8 cellular contexts compared by ENCODE assay signal in the genomic region with DNA sequence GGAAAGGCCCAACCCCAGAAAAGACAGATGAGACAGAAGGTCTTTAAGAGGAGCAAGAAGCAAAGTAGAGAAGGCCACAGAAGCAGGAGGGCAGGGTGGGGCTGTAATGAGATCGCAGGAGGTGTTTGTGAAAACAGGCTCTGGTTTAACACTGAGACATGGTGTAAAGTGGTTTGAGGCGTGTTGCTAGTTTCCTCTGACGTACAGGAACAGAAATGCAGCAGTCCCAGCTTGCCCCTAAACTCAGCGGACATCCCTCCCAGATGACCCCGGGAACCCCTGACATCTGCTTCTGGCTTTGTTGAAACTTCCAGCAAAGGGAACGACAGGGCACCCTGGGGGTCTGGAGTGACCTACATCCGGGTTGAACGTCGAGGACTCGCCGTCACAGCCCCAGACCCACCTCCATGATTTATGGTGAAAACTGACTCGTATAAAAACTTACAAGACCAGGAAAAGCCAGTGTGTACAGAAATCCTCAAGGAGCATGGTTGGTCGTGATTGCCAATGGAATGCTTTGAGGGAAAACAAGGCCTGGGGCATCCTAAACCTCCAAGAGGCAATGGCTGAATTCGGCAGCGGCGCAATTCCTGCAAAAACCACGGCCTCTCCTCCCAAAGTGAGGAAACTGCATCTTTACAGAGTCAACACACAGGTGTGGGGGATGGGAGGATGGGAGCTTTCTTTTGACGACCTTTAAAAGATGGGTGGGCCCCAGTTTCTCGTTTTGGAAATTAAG. TPM values are rescaled to one million over a fixed set of nuclear protein-coding genes. Genes with fewer than 3 reads are reported as not detected.
DNase-seq lines count a peak whose midpoint lies in the region; ATAC-seq, FAIRE-seq and TF ChIP-seq lines count a peak whose summit lies in the region.

No MANE protein-coding gene starts in this region.

- H3K4me2 ChIP-seq in HepG2 (ENCODE audit: low read depth, low read length) = no peak overlapping the region

- TF ChIP-seq RAD21 in HepG2 (CRISPR knock-in tag; IDR thresholded peaks at IDR 0.05) = no peak

- peaks cover 11 to 28% of the 10 kb centered on the region in 2 experiments for H3K36me3 ChIP-seq in HepG2 (replicated peaks in 1 of 2; ENCODE audit: control insufficient read depth in 1 of 2, insufficient read depth in 2 of 2, low read length in 2 of 2)

- H3K4me1 ChIP-seq in HepG2 (ENCODE audit: insufficient read depth, low read length) = peaks cover 64% of the 10 kb centered on the region

- H2AFZ ChIP-seq in HepG2 (ENCODE audit: low read length) = no peak overlapping the region

- peaks cover 85 to 92% (median 87%) of the 10 kb centered on the region in 3 donors for H3K4me1 Mint-ChIP-seq in T-cell
- peaks cover 87% of the 10 kb centered on the region for H3K4me1 Mint-ChIP-seq in activated naive CD8-positive, alpha-beta T cell treated with anti-CD3 and anti-CD28 coated beads, Interleukin-2, amount 50 U/mL, for 24 hours
- peaks cover 82% of the 10 kb centered on the region for H3K4me1 Mint-ChIP-seq in stimulated activated effector memory CD8-positive, alpha-beta T cell treated with anti-CD3 and anti-CD28 coated beads, Interleukin-12 subunit alpha, Interleukin-12 subunit beta, amount 100 ng/mL, for 72 hours

- BruUV-seq in HepG2 (replicated peaks; lab: Mats Ljungman, UMichigan) = no TSS peak

- ATAC-seq in T-cell (replicated peaks in 1 of 4) (peak; percentile 91 to 96 (median 93)), HepG2 (no peak)
- peak; percentile 97 for ATAC-seq in activated naive CD8-positive, alpha-beta T cell treated with anti-CD3 and anti-CD28 coated beads, Interleukin-2, amount 50 U/mL, for 24 hours
- ATAC-seq in stimulated activated effector memory CD8-positive, alpha-beta T cell treated with anti-CD3 and anti-CD28 coated beads, Interleukin-12 subunit alpha, Interleukin-12 subunit beta, amount 100 ng/mL, for 72 hours = peak; percentile 98

- no peak overlapping the region for H3K9ac ChIP-seq in HepG2 (ENCODE audit: insufficient read depth, low read depth, low read length)

- DNase-seq in T-cell = peak; percentile 45 to 94 (median 82)
- peak; percentile 53 for DNase-seq in activated naive CD8-positive, alpha-beta T cell treated with anti-CD3 and anti-CD28 coated beads, Interleukin-2, amount 50 U/mL, for 24 hours
- no peak for DNase-seq in HepG2 (ENCODE audit: low spot score)
- peak; percentile 40 to 79 for DNase-seq in stimulated activated effector memory CD8-positive, alpha-beta T cell treated with anti-CD3 and anti-CD28 coated beads, Interleukin-12 subunit alpha, Interleukin-12 subunit beta, amount 100 ng/mL, for 72 hours (ENCODE audit: low spot score in 2 of 2)
- no peak for DNase-seq in NCI-H1930 (lab: John Stamatoyannopoulos, UW)
- DNase-seq in UCSD-AML1 (lab: John Stamatoyannopoulos, UW; ENCODE audit: unreplicated experiment) = no peak
- no peak for DNase-seq in HCEC 1CT
- no peak for DNase-seq in DMS53 treated with DMSO at 0.1 percent for 48 hours (lab: John Stamatoyannopoulos, UW; ENCODE audit: unreplicated experiment)

- H3K79me2 ChIP-seq in HepG2 (ENCODE audit: insufficient read depth, low read length) = peaks cover 76% of the 10 kb centered on the region

- H3K27me3 Mint-ChIP-seq in T-cell = no peaks in the 10 kb centered on the region
- no peaks in the 10 kb centered on the region for H3K27me3 Mint-ChIP-seq in activated naive CD8-positive, alpha-beta T cell treated with anti-CD3 and anti-CD28 coated beads, Interleukin-2, amount 50 U/mL, for 24 hours

- WGBS in HepG2 (ENCODE audit: low lambda C conversion rate) = 94% methylated on average over 19 of the region's 19 CpGs

- no peak for TF ChIP-seq POLR2A in HepG2 (IDR thresholded peaks at IDR 0.05; ENCODE audit: insufficient read depth in 1 of 2, low read depth in 2 of 2, low read length in 2 of 2)

- TF ChIP-seq EP300 in HepG2 (IDR thresholded peaks at IDR 0.05; ENCODE audit: low read depth in 2 of 2, low read length in 2 of 2) (no peak), HepG2 (CRISPR knock-in tag; IDR thresholded peaks at IDR 0.05; ENCODE audit: borderline replicate concordance) (no peak)

- in situ Hi-C loops in HepG2 (cut with HindIII; ENCODE audit: extremely low pct_ligation_motif_present, low pct_unique_long_range_greater_than_20kb) = no loop called here

- no peak for FAIRE-seq in HepG2 (lab: Jason Lieb, UNC)

- peaks cover 13% of the 10 kb centered on the region; the same call in 1 of the 2 replicates for H4K20me1 ChIP-seq in HepG2 (ENCODE audit: insufficient read depth, low read length)

- no peaks in the 10 kb centered on the region for H3K27me3 ChIP-seq in HepG2 (ENCODE audit: control insufficient read depth in 1 of 2, insufficient read depth in 2 of 2, low read length in 2 of 2)

- H3K36me3 Mint-ChIP-seq in T-cell = peaks cover 24% of the 10 kb centered on the region
- peaks cover 33% of the 10 kb centered on the region for H3K36me3 Mint-ChIP-seq in activated naive CD8-positive, alpha-beta T cell treated with anti-CD3 and anti-CD28 coated beads, Interleukin-2, amount 50 U/mL, for 24 hours (ENCODE audit: low read depth)
- H3K36me3 Mint-ChIP-seq in stimulated activated effector memory CD8-positive, alpha-beta T cell treated with anti-CD3 and anti-CD28 coated beads, Interleukin-12 subunit alpha, Interleukin-12 subunit beta, amount 100 ng/mL, for 72 hours = peaks cover 93% of the 10 kb centered on the region

- H3K9me3 Mint-ChIP-seq in T-cell = peaks cover 0 to 4% (median 0%) of the 10 kb centered on the region in 3 donors
- H3K9me3 Mint-ChIP-seq in activated naive CD8-positive, alpha-beta T cell treated with anti-CD3 and anti-CD28 coated beads, Interleukin-2, amount 50 U/mL, for 24 hours = peaks cover 9% of the 10 kb centered on the region
- no peaks in the 10 kb centered on the region for H3K9me3 Mint-ChIP-seq in stimulated activated effector memory CD8-positive, alpha-beta T cell treated with anti-CD3 and anti-CD28 coated beads, Interleukin-12 subunit alpha, Interleukin-12 subunit beta, amount 100 ng/mL, for 72 hours

- H3K4me3 ChIP-seq in HepG2 (replicated peaks in 1 of 3; ENCODE audit: insufficient read depth in 1 of 3, low read depth in 2 of 3, low read length in 3 of 3) = no peak overlapping the region

- H3K27ac ChIP-seq in HepG2 (ENCODE audit: extremely low read length, insufficient read depth, low read length) = peak overlapping the region; percentile 15

- H3K4me3 Mint-ChIP-seq in T-cell = peak overlapping the region; percentile 73 to 83 (median 79)
- H3K4me3 Mint-ChIP-seq in activated naive CD8-positive, alpha-beta T cell treated with anti-CD3 and anti-CD28 coated beads, Interleukin-2, amount 50 U/mL, for 24 hours = peak overlapping the region; percentile 76
- H3K4me3 Mint-ChIP-seq in stimulated activated effector memory CD8-positive, alpha-beta T cell treated with anti-CD3 and anti-CD28 coated beads, Interleukin-12 subunit alpha, Interleukin-12 subunit beta, amount 100 ng/mL, for 72 hours = peak overlapping the region; percentile 71

- intact Hi-C loops in HepG2 (cut with micrococcal nuclease; ENCODE audit: unreplicated experiment) = no loop called here

- peak overlapping the region; percentile 87 to 90 for H3K27ac Mint-ChIP-seq in T-cell
- H3K27ac Mint-ChIP-seq in activated naive CD8-positive, alpha-beta T cell treated with anti-CD3 and anti-CD28 coated beads, Interleukin-2, amount 50 U/mL, for 24 hours = peak overlapping the region; percentile 87
- H3K27ac Mint-ChIP-seq in stimulated activated effector memory CD8-positive, alpha-beta T cell treated with anti-CD3 and anti-CD28 coated beads, Interleukin-12 subunit alpha, Interleukin-12 subunit beta, amount 100 ng/mL, for 72 hours = peak overlapping the region; percentile 90

- TF ChIP-seq CTCF in HepG2 (CRISPR knock-in tag; IDR thresholded peaks at IDR 0.05) = no peak

- CTCF ChIA-PET in T-cell (lab: Charles Lee) = interaction anchor here (0.5 to 1.3 kb wide), 10 partner anchors 15 to 207 kb away, joined by 3 to 6 read pairs (median 3); no protein-coding TSS in a partner anchor
- CTCF ChIA-PET in HepG2 (lab: Yijun Ruan, JAX; ENCODE audit: low intra/inter-chr PET ratio, low total read pairs) = no interaction called here

- peaks cover 13% of the 10 kb centered on the region for H3K9me3 ChIP-seq in HepG2 (ENCODE audit: low read length)

- POLR2A ChIA-PET in T-cell (lab: Charles Lee) = interaction anchor here in 1 of 2 donors (0.6 to 2.7 kb wide), 8 partner anchors 8 to 182 kb away, joined by 3 to 15 read pairs (median 6); a partner anchor contains a TSS
- POLR2A ChIA-PET in HepG2 (lab: Yijun Ruan, JAX) = interaction anchor here (1.4 kb wide), 1 partner anchor 15 kb away, joined by 6 read pairs; no protein-coding TSS in a partner anchor

TF ChIP-seq in HepG2, 621 proteins besides CTCF, POLR2A, EP300 and RAD21 (continues in another document):
- TF ChIP-seq ZBTB38 (CRISPR knock-in tag; IDR thresholded peaks at IDR 0.05) = 0 out of 2 replicates have a peak, but pooled peaks have one; percentile 21

RNA-seq across cellular contexts. Expression of a gene that starts 25.8 kb away (rescaled TPM):
- total RNA-seq in T-cell = 100 to 1,000 TPM; 150 to 256 (median 161) TPM
- 141 and 186 TPM in 2 replicates for total RNA-seq in HepG2 (2016; rRNA removed; fragmentation: Illumina TruSeq; extraction: Trizol)
- 30.0 and 32.3 TPM in 2 replicates for total RNA-seq in HepG2 (2016; cell fraction: cytosol; rRNA removed; fragmentation: Illumina TruSeq; extraction: Trizol; ENCODE audit: low read depth)
- 139 and 174 TPM in 2 replicates for total RNA-seq in HepG2 (2016; cell fraction: insoluble cytoplasmic fraction; rRNA removed; fragmentation: Illumina TruSeq; extraction: Trizol)
- total RNA-seq in HepG2 (2016; cell fraction: membrane; rRNA removed; fragmentation: Illumina TruSeq; extraction: Trizol) = 118 and 119 TPM in 2 replicates
- 60.6 and 72.1 TPM in 2 replicates for total RNA-seq in HepG2 (2016; cell fraction: nucleus; rRNA removed; fragmentation: Illumina TruSeq; extraction: Trizol)
- 80.1 and 95.5 TPM in 2 replicates for polyA plus RNA-seq in HepG2 (2011; rRNA removed)
- polyA plus RNA-seq in HepG2 (2011; cell fraction: cytosol; rRNA removed) = 121 and 137 TPM in 2 replicates
- 61.9 and 67.8 TPM in 2 replicates for polyA plus RNA-seq in HepG2 (2011; cell fraction: nucleus; rRNA removed)
- 113 and 128 TPM in 2 replicates for polyA plus RNA-seq in HepG2 (2012)
- polyA plus RNA-seq in HepG2 (2016; cell fraction: cytosol; fragmentation: Illumina TruSeq; extraction: Trizol; ENCODE audit: low read depth) = 48.2 and 51.8 TPM in 2 replicates
- 322 and 369 TPM in 2 replicates for polyA plus RNA-seq in HepG2 (2016; cell fraction: insoluble cytoplasmic fraction; fragmentation: Illumina TruSeq; extraction: Trizol; ENCODE audit: low read depth)
- 139 and 153 TPM in 2 replicates for polyA plus RNA-seq in HepG2 (2016; cell fraction: membrane; fragmentation: Illumina TruSeq; extraction: Trizol; ENCODE audit: low read depth)
- polyA plus RNA-seq in HepG2 (2016; cell fraction: nucleus; fragmentation: Illumina TruSeq; extraction: Trizol; ENCODE audit: insufficient read depth, low read depth) = 125 and 129 TPM in 2 replicates
- polyA minus RNA-seq in HepG2 (2011; rRNA and poly(A)+ RNA removed; ENCODE audit: low replicate concordance) = 155 and 250 TPM in 2 replicates
- polyA minus RNA-seq in HepG2 (2011; cell fraction: cytosol; rRNA and poly(A)+ RNA removed) = 71.1 and 86.5 TPM in 2 replicates
- polyA minus RNA-seq in HepG2 (2011; cell fraction: nucleus; rRNA and poly(A)+ RNA removed) = 45.8 and 58.4 TPM in 2 replicates

Comparison
In these comparisons a context has a peak if more than half of its experiments do, and no peak if none do; other contexts are left out.
1. DNase-seq: peak in T-cell (34 of 34), activated naive CD8-positive, alpha-beta T cell treated with anti-CD3 and anti-CD28 coated beads, Interleukin-2, amount 50 U/mL, for 24 hours (single experiment) and stimulated activated effector memory CD8-positive, alpha-beta T cell treated with anti-CD3 and anti-CD28 coated beads, Interleukin-12 subunit alpha, Interleukin-12 subunit beta, amount 100 ng/mL, for 72 hours (2 of 2); none in HepG2 (single experiment), NCI-H1930 (0 of 2), UCSD-AML1 (single experiment), HCEC 1CT (single experiment) and DMS53 treated with DMSO at 0.1 percent for 48 hours (single experiment).
2. Peak in every context shown above with its lines, with median percentiles within 50 percentile points of each other: H3K27ac Mint-ChIP-seq and H3K4me3 Mint-ChIP-seq.